In genomic region chr2:174088706-174089105, GRCh38 we compare ENCODE assay signal across 30 cellular contexts.
"Had no signal": no experiment of that assay in that cellular context is flagged by ENCODE, and none has a peak within 500 bp of the region (broad histone marks: within the 10 kb centered on the region; RNA-seq: fewer than 3 reads in every experiment).

No MANE protein-coding gene starts in this region.

- H3K36me3 ChIP-seq: adrenal gland, brain microvascular endothelial cell, breast epithelium had no signal

- H3K4me3 ChIP-seq: adrenal gland, body of pancreas, breast epithelium had no signal

- H3K27me3 ChIP-seq: adrenal gland, body of pancreas, brain microvascular endothelial cell, breast epithelium had no signal

- ATAC-seq: activated CD8-positive, alpha-beta memory T cell treated with anti-CD3 and anti-CD28 coated beads, Interleukin-2, amount 10 ng/mL, durations not matched to agents 7 days and 5 days; activated CD8-positive, alpha-beta T cell treated with anti-CD3 and anti-CD28 coated beads, Interleukin-2, amount 10 ng/mL, durations not matched to agents 7 days and 5 days; activated naive CD4-positive, alpha-beta T cell treated with anti-CD3 and anti-CD28 coated beads, Interleukin-2, amount 50 U/mL, for 72 hours; body of pancreas; T-helper 17 cell had no signal

- DNase-seq: activated B cell treated with CpG ODN at 0.5 μM for 24 hours; activated CD4-positive, alpha-beta memory T cell treated with anti-CD3 and anti-CD28 coated beads, Interleukin-2, amount 10 ng/mL, durations not matched to agents 7 days and 5 days; activated CD4-positive, alpha-beta T cell treated with anti-CD3 and anti-CD28 coated beads for 4 hours; activated CD4-positive, alpha-beta T cell treated with anti-CD3 and anti-CD28 coated beads, Interleukin-2, amount 10 ng/mL, durations not matched to agents 24 days and 14 days; activated CD4-positive, alpha-beta T cell treated with anti-CD3 and anti-CD28 coated beads, Interleukin-2, amount 50 U/mL, for 1 hour; activated CD4-positive, alpha-beta T cell treated with anti-CD3 and anti-CD28 coated beads, Interleukin-2, amount 50 U/mL, for 4 hours; activated CD4-positive, CD25-positive, alpha-beta regulatory T cell treated with anti-CD3 and anti-CD28 coated beads, Interleukin-2, amount 50 U/mL, for 72 hours; activated CD8-positive, alpha-beta memory T cell treated with anti-CD3 and anti-CD28 coated beads for 24 hours; activated CD8-positive, alpha-beta memory T cell treated with anti-CD3 and anti-CD28 coated beads, Interleukin-2, amount 10 ng/mL, durations not matched to agents 7 days and 5 days; activated CD8-positive, alpha-beta memory T cell treated with anti-CD3 and anti-CD28 coated beads, Interleukin-2, amount 50 U/mL, for 48 hours; activated CD8-positive, alpha-beta T cell treated with anti-CD3 and anti-CD28 coated beads, Interleukin-2, amount 10 ng/mL, durations not matched to agents 7 days and 5 days; activated effector memory CD4-positive, alpha-beta T cell treated with anti-CD3 and anti-CD28 coated beads, Interleukin-2, amount 50 U/mL, for 16 hours; activated gamma-delta T cell treated with Interleukin-2 at 50 U/mL for 16 hours; activated naive CD4-positive, alpha-beta T cell; activated naive CD4-positive, alpha-beta T cell treated with anti-CD3 and anti-CD28 coated beads for 36 hours; activated naive CD4-positive, alpha-beta T cell treated with anti-CD3 and anti-CD28 coated beads, Interleukin-2, amount 50 U/mL, for 16 hours; activated naive CD8-positive, alpha-beta T cell treated with anti-CD3 and anti-CD28 coated beads for 36 hours; activated T-cell treated with anti-CD3 and anti-CD28 coated beads, Interleukin-2, amount 50 U/mL, for 24 hours; activated T-cell treated with anti-CD3 and anti-CD28 coated beads, Interleukin-2, amount 50 U/mL, for 48 hours; adrenal gland; amniotic stem cell; aorta; body of pancreas; brain microvascular endothelial cell; central memory CD4-positive, alpha-beta T cell; T-helper 17 cell had no signal

- H3K9me3 ChIP-seq: adrenal gland, body of pancreas, breast epithelium had no signal

- H3K27ac ChIP-seq: adrenal gland, body of pancreas, brain microvascular endothelial cell, breast epithelium, VCaP had no signal

- H3K4me1 ChIP-seq: adrenal gland, body of pancreas, breast epithelium had no signal

- FAIRE-seq: astrocyte had no signal
